Comparison of ENCODE assay signal across 28 cellular contexts in the genomic region with DNA sequence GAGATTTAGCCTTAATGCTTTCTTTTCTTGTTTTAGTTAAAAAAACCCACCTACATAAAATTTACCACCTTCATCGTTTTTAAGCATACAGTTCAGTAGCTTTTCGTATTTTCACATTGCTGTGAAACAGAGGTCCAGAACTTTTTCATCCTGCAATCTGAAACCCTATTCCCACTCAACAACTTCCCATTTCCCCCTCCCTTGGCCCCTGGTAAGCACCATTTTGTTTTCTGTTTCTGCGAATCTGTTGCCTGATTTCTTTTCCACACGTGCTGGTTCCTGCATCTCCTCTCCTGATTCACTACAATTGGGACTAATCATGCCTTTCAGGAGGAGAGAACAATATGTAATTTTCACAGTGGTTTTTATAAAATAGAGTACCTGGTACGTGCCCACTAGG.
DNase-seq lines count a peak whose midpoint lies in the region; ATAC-seq and TF ChIP-seq lines count a peak whose summit lies in the region.
"Had no signal": no experiment of that assay in that cellular context is flagged by ENCODE, and none has a peak within 500 bp of the region (broad histone marks: within the 10 kb centered on the region; RNA-seq: fewer than 3 reads in every experiment).

No MANE protein-coding gene starts in this region.

- peak overlapping the region; percentile 10 for H3K56ac ChIP-seq in mesendoderm (ENCODE audit: low read length)

- H3K9ac ChIP-seq in mesendoderm (ENCODE audit: low read length), result no peak overlapping the region

- peaks cover 10% of the 10 kb centered on the region for H3K79me1 ChIP-seq in mesendoderm (ENCODE audit: low read length)

- H3K79me2 ChIP-seq in mesendoderm (ENCODE audit: control insufficient read depth, insufficient read depth, low read length), result peaks cover 4% of the 10 kb centered on the region

- H3K23ac ChIP-seq in mesendoderm (ENCODE audit: low read length), result no peak overlapping the region

- H3K27ac ChIP-seq in mesendoderm (ENCODE audit: low read depth, low read length), result peak overlapping the region; percentile 46
- peak overlapping the region in 2 of 3 donors; percentile 54 to 56 for H3K27ac ChIP-seq in thyroid gland
- H3K27ac ChIP-seq: coronary artery, gastroesophageal sphincter, RWPE1, SK-N-MC had no signal

- no peak overlapping the region for H3K4me2 ChIP-seq in mesendoderm (ENCODE audit: low read length)

- peak overlapping the region; percentile 44 for H3K4me3 Mint-ChIP-seq in WTC11
- H3K4me3 Mint-ChIP-seq in endothelial cell (ENCODE audit: unreplicated experiment), result no peak overlapping the region
- H3K4me3 Mint-ChIP-seq: activated CD8-positive, alpha-beta memory T cell treated with anti-CD3 and anti-CD28 coated beads, Interleukin-2, amount 10 ng/mL, durations not matched to agents 7 days and 5 days; activated T-helper 1 cell treated with anti-CD3 and anti-CD28 coated beads, Interleukin-12 subunit alpha, Interleukin-12 subunit beta, Interleukin-2, Interleukin-4 antibody, amounts not matched to agents 30 ng/mL and 10 ng/mL and 1 ng/mL, durations not matched to agents 14 hours and 24 hours and 36 hours; CD8-positive, alpha-beta memory T cell; T-helper 1 cell treated with Interleukin-12 subunit alpha and Interleukin-12 subunit beta and Interleukin-4 antibody, amounts not matched to agents 30 μg/mL and 1 μg/mL, for 36 hours had no signal

- intact Hi-C loops in thyroid gland (cut with DNase I), result no loop called here

- no peak for TF ChIP-seq CTCF in WTC11 (IDR thresholded peaks at IDR 0.05)
- no peak for TF ChIP-seq CTCF in thyroid gland (IDR thresholded peaks at IDR 0.05)
- TF ChIP-seq CTCF in endothelial cell (IDR thresholded peaks at IDR 0.05; ENCODE audit: unreplicated experiment), result no peak

- no peak overlapping the region for H3K18ac ChIP-seq in mesendoderm (ENCODE audit: low read length)

- no peak overlapping the region for H2BK5ac ChIP-seq in mesendoderm (ENCODE audit: low read length)

- H3K27me3 ChIP-seq in mesendoderm (ENCODE audit: insufficient read depth, low read length, poor library complexity) (no peaks in the 10 kb centered on the region), thyroid gland (no peaks in the 10 kb centered on the region)
- H3K27me3 ChIP-seq: gastroesophageal sphincter had no signal

- DNase-seq in NCI-H2081 (lab: John Stamatoyannopoulos, UW) (peak; percentile 36 to 63), NCI-H2081 treated with DMSO at 0.1 percent for 48 hours (lab: John Stamatoyannopoulos, UW) (no peak), WTC11 (ENCODE audit: low spot score) (no peak), mesendoderm (no peak), thyroid gland (no peak), endothelial cell (ENCODE audit: low spot score) (no peak), glomerular visceral epithelial cell (ENCODE audit: extremely low spot score) (no peak)
- DNase-seq: activated CD4-positive, alpha-beta T cell treated with anti-CD3 and anti-CD28 coated beads for 4 hours; activated CD8-positive, alpha-beta memory T cell treated with anti-CD3 and anti-CD28 coated beads, Interleukin-2, amount 10 ng/mL, durations not matched to agents 7 days and 5 days; activated naive CD4-positive, alpha-beta T cell treated with anti-CD3 and anti-CD28 coated beads, Interleukin-2, amount 50 U/mL, for 16 hours; AML-193; amygdala; CD8-positive, alpha-beta memory T cell; kidney glomerular epithelial cell; NCI-H2171; NCI-H524; occipital lobe; small intestine; stimulated activated CD4-positive, alpha-beta T cell treated with anti-CD3 and anti-CD28 coated beads, Interleukin-2, amount 100 ng/mL, for 24 hours; substantia nigra had no signal

- H3K36me3 Mint-ChIP-seq in WTC11 (no peaks in the 10 kb centered on the region), endothelial cell (ENCODE audit: low read depth, unreplicated experiment) (peaks cover 5% of the 10 kb centered on the region)
- H3K36me3 Mint-ChIP-seq: activated CD8-positive, alpha-beta memory T cell treated with anti-CD3 and anti-CD28 coated beads, Interleukin-2, amount 10 ng/mL, durations not matched to agents 7 days and 5 days; CD8-positive, alpha-beta memory T cell had no signal

- H3K4ac ChIP-seq in mesendoderm (ENCODE audit: low read depth, low read length), result no peak overlapping the region

- H3K9me3 ChIP-seq in thyroid gland, result no peaks in the 10 kb centered on the region
- H3K9me3 ChIP-seq: gastroesophageal sphincter had no signal

- POLR2A ChIA-PET in WTC11 (lab: Charles Lee), result no interaction called here

- H3K4me1 ChIP-seq in mesendoderm (ENCODE audit: control insufficient read depth, low read depth, low read length) (peaks cover 23% of the 10 kb centered on the region), thyroid gland (peaks cover 48 to 61% of the 10 kb centered on the region in 2 donors)

- H3K4me1 Mint-ChIP-seq in WTC11 (peaks cover 88% of the 10 kb centered on the region), endothelial cell (ENCODE audit: unreplicated experiment) (peaks cover 64% of the 10 kb centered on the region)
- H3K4me1 Mint-ChIP-seq: activated CD8-positive, alpha-beta memory T cell treated with anti-CD3 and anti-CD28 coated beads, Interleukin-2, amount 10 ng/mL, durations not matched to agents 7 days and 5 days; CD8-positive, alpha-beta memory T cell had no signal

- H2AK5ac ChIP-seq in mesendoderm (ENCODE audit: low read length), result no peak overlapping the region

- H3K36me3 ChIP-seq in mesendoderm (ENCODE audit: control insufficient read depth, insufficient read depth, low read length) (no peaks in the 10 kb centered on the region), thyroid gland (no peaks in the 10 kb centered on the region)
- H3K36me3 ChIP-seq: gastroesophageal sphincter had no signal

- no peak for TF ChIP-seq POLR2A in thyroid gland (IDR thresholded peaks at IDR 0.05)

- no peaks in the 10 kb centered on the region for H3K9me3 Mint-ChIP-seq in WTC11
- H3K9me3 Mint-ChIP-seq in endothelial cell (ENCODE audit: unreplicated experiment), result no peaks in the 10 kb centered on the region
- H3K9me3 Mint-ChIP-seq: activated T-helper 1 cell treated with anti-CD3 and anti-CD28 coated beads, Interleukin-12 subunit alpha, Interleukin-12 subunit beta, Interleukin-2, Interleukin-4 antibody, amounts not matched to agents 30 ng/mL and 10 ng/mL and 1 ng/mL, durations not matched to agents 14 hours and 24 hours and 36 hours; CD8-positive, alpha-beta memory T cell; T-helper 1 cell treated with Interleukin-12 subunit alpha and Interleukin-12 subunit beta and Interleukin-4 antibody, amounts not matched to agents 30 μg/mL and 1 μg/mL, for 36 hours had no signal

- H3K4me3 ChIP-seq in mesendoderm (ENCODE audit: low read length) (no peak overlapping the region), thyroid gland (replicated peaks in 1 of 3) (no peak overlapping the region)
- H3K4me3 ChIP-seq: coronary artery, gastroesophageal sphincter, lung, SK-N-MC had no signal

- no CpG with 5 or more reads among the region's 5 CpGs for WGBS in mesendoderm (ENCODE audit: extremely low coverage, insufficient coverage, low lambda C conversion rate)
- 60 to 78% methylated on average over 5 of the region's 5 CpGs for WGBS in thyroid gland, 2 donors

- no peak overlapping the region for H4K8ac ChIP-seq in mesendoderm (ENCODE audit: low read depth, low read length)

- no peak overlapping the region for H4K5ac ChIP-seq in mesendoderm (ENCODE audit: low read length)

- H3K27me3 Mint-ChIP-seq in WTC11 (ENCODE audit: low read depth), result no peaks in the 10 kb centered on the region
- no peaks in the 10 kb centered on the region for H3K27me3 Mint-ChIP-seq in endothelial cell (ENCODE audit: unreplicated experiment)

- H2BK120ac ChIP-seq in mesendoderm (ENCODE audit: low read depth, low read length), result no peak overlapping the region

- H2BK15ac ChIP-seq in mesendoderm (replicated peaks; ENCODE audit: low read depth), result no peak overlapping the region

- H3K27ac Mint-ChIP-seq in WTC11 (peak overlapping the region; percentile 90), endothelial cell (ENCODE audit: unreplicated experiment) (no peak overlapping the region)
- H3K27ac Mint-ChIP-seq: activated CD8-positive, alpha-beta memory T cell treated with anti-CD3 and anti-CD28 coated beads, Interleukin-2, amount 10 ng/mL, durations not matched to agents 7 days and 5 days; activated T-helper 1 cell treated with anti-CD3 and anti-CD28 coated beads, Interleukin-12 subunit alpha, Interleukin-12 subunit beta, Interleukin-2, Interleukin-4 antibody, amounts not matched to agents 30 ng/mL and 10 ng/mL and 1 ng/mL, durations not matched to agents 14 hours and 24 hours and 36 hours; CD8-positive, alpha-beta memory T cell; T-helper 1 cell treated with Interleukin-12 subunit alpha and Interleukin-12 subunit beta and Interleukin-4 antibody, amounts not matched to agents 30 μg/mL and 1 μg/mL, for 36 hours had no signal

- no peak for ATAC-seq in WTC11
- no peak for ATAC-seq in GM19351 (IDR thresholded peaks at IDR 0.05; ENCODE audit: unreplicated experiment)
- ATAC-seq: activated CD8-positive, alpha-beta memory T cell treated with anti-CD3 and anti-CD28 coated beads, Interleukin-2, amount 10 ng/mL, durations not matched to agents 7 days and 5 days; gastroesophageal sphincter had no signal

- CTCF ChIA-PET in WTC11 (lab: Charles Lee), result no interaction called here

TF ChIP-seq in WTC11, 78 proteins besides CTCF, POLR2A, EP300 and RAD21 (continues in another document):
- TF ChIP-seq IRF2 (CRISPR knock-in tag; IDR thresholded peaks at IDR 0.05; ENCODE audit: borderline replicate concordance, low read depth) (no peak), JUN (CRISPR knock-in tag; IDR thresholded peaks at IDR 0.05) (no peak), HMGA2 (CRISPR knock-in tag; IDR thresholded peaks at IDR 0.05) (no peak)
- TF ChIP-seq, protein P1, sequence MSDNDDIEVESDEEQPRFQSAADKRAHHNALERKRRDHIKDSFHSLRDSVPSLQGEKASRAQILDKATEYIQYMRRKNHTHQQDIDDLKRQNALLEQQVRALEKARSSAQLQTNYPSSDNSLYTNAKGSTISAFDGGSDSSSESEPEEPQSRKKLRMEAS (CRISPR knock-in tag; IDR thresholded peaks at IDR 0.05), result no peak
- TF ChIP-seq, protein P2, sequence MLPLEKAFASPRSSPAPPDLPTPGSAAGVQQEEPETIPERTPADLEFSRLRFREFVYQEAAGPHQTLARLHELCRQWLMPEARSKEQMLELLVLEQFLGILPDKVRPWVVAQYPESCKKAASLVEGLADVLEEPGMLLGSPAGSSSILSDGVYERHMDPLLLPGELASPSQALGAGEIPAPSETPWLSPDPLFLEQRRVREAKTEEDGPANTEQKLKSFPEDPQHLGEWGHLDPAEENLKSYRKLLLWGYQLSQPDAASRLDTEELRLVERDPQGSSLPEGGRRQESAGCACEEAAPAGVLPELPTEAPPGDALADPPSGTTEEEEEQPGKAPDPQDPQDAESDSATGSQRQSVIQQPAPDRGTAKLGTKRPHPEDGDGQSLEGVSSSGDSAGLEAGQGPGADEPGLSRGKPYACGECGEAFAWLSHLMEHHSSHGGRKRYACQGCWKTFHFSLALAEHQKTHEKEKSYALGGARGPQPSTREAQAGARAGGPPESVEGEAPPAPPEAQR (CRISPR knock-in tag; IDR thresholded peaks at IDR 0.05), result no peak

Comparison
In these comparisons a context has a peak if more than half of its experiments do, and no peak if none do; other contexts are left out.
1. DNase-seq: peak in NCI-H2081 (2 of 2); none in NCI-H2081 treated with DMSO at 0.1 percent for 48 hours (single experiment), WTC11 (single experiment), mesendoderm (single experiment), thyroid gland (0 of 2), endothelial cell (single experiment) and glomerular visceral epithelial cell (single experiment).